In genomic region chr18:64663086-64663485, GRCh38 we compare ENCODE assay signal across 35 cellular contexts.
"Had no signal": no experiment of that assay in that cellular context is flagged by ENCODE, and none has a peak within 500 bp of the region (broad histone marks: within the 10 kb centered on the region; RNA-seq: fewer than 3 reads in every experiment).

No MANE protein-coding gene starts in this region.

- H3K36me3 ChIP-seq: MG63 had no signal

- H3K27me3 ChIP-seq: MG63 had no signal

- DNase-seq: Karpas-422, Kasumi-1, MG63, MM.1S, MV-4-11, NCI-H1048, NCI-H1092, NCI-H1092 treated with DMSO at 0.1 percent for 48 hours, NCI-H1105, NCI-H1105 treated with DMSO at 0.1 percent for 48 hours, NCI-H1417, NCI-H1417 treated with DMSO at 0.1 percent for 48 hours, NCI-H1436, NCI-H1436 treated with DMSO at 0.1 percent for 48 hours, NCI-H146, NCI-H1694, NCI-H1694 treated with DMSO at 0.1 percent for 48 hours, NCI-H187, NCI-H187 treated with DMSO at 0.1 percent for 48 hours, NCI-H1930, NCI-H2029, NCI-H2029 treated with DMSO at 0.1 percent for 48 hours, NCI-H2081, NCI-H2081 treated with DMSO at 0.1 percent for 48 hours, NCI-H2107, NCI-H2171, NCI-H2171 treated with DMSO at 0.1 percent for 48 hours, NCI-H2227 treated with DMSO at 0.1 percent for 48 hours, NCI-H226, NCI-H345, NCI-H446, NCI-H446 treated with DMSO at 0.1 percent for 48 hours, NCI-H510A, NCI-H510A treated with DMSO at 0.1 percent for 48 hours had no signal

- H3K9ac ChIP-seq: KMS-11 had no signal

- H3K4me3 ChIP-seq: MG63 had no signal

- H3K4me2 ChIP-seq: KMS-11 had no signal

- H3K9me3 ChIP-seq: MG63 had no signal

- H3K27ac ChIP-seq: KMS-11 had no signal
